ENCODE assay signal across 9 cellular contexts in genomic region chr7:106485031-106485551, GRCh38.
DNase-seq lines count a peak whose midpoint lies in the region; ATAC-seq and TF ChIP-seq lines count a peak whose summit lies in the region.
"Had no signal": no experiment of that assay in that cellular context is flagged by ENCODE, and none has a peak within 500 bp of the region (broad histone marks: within the 10 kb centered on the region; RNA-seq: fewer than 3 reads in every experiment).

No MANE protein-coding gene starts in this region.

- H3K9me3 Mint-ChIP-seq in naive thymus-derived CD8-positive, alpha-beta T cell, result peaks cover 0 to 4% (median 0%) of the 10 kb centered on the region in 9 donors
- H3K9me3 Mint-ChIP-seq: central memory CD8-positive, alpha-beta T cell had no signal

- no peaks in the 10 kb centered on the region for H3K36me3 ChIP-seq in BLaER1

- no peak for TF ChIP-seq POLR2A in lower leg skin (IDR thresholded peaks at IDR 0.05)

- H3K4me1 ChIP-seq in BLaER1, result peaks cover 16% of the 10 kb centered on the region

- no peaks in the 10 kb centered on the region for H3K27me3 ChIP-seq in BLaER1

- H3K4me1 Mint-ChIP-seq in naive thymus-derived CD8-positive, alpha-beta T cell, result no peaks in the 10 kb centered on the region
- H3K4me1 Mint-ChIP-seq: central memory CD8-positive, alpha-beta T cell had no signal

- H3K27ac ChIP-seq in BLaER1, result peak overlapping the region; percentile 27; the same call in 1 of the 2 replicates

- H4K20me1 ChIP-seq in BLaER1, result no peaks in the 10 kb centered on the region

- peak; percentile 22 for DNase-seq in activated naive CD4-positive, alpha-beta T cell treated with anti-CD3 and anti-CD28 coated beads, Interleukin-2, amount 50 U/mL, for 16 hours
- DNase-seq in kidney tubule cell (ENCODE audit: low spot score) (peak; percentile 96), lower leg skin (ENCODE audit: low spot score in 2 of 2) (no peak), NCI-H2029 treated with DMSO at 0.1 percent for 48 hours (lab: John Stamatoyannopoulos, UW) (no peak), NOMO-1 treated with dmso at 0.1 percent for 144 hours (lab: John Stamatoyannopoulos, UW; ENCODE audit: unreplicated experiment) (no peak)
- DNase-seq in naive thymus-derived CD8-positive, alpha-beta T cell, result no peak

- no peak overlapping the region for H3K4me3 ChIP-seq in BLaER1
- no peak overlapping the region for H3K4me3 ChIP-seq in lower leg skin (ENCODE audit: low read depth, poor library complexity, severe bottlenecking)

- no peak overlapping the region for H3K27ac Mint-ChIP-seq in naive thymus-derived CD8-positive, alpha-beta T cell

- H3K27me3 Mint-ChIP-seq in naive thymus-derived CD8-positive, alpha-beta T cell, result peaks cover 5 to 40% (median 16%) of the 10 kb centered on the region in 5 donors

- 42 to 73% methylated on average over 1 of the region's 1 CpG for WGBS in lower leg skin, 2 donors

- ATAC-seq in HG02610 (IDR thresholded peaks at IDR 0.05; ENCODE audit: unreplicated experiment), result peak; percentile 64
- no peak for ATAC-seq in naive thymus-derived CD8-positive, alpha-beta T cell

- H3K4me3 Mint-ChIP-seq in naive thymus-derived CD8-positive, alpha-beta T cell, result no peak overlapping the region
- H3K4me3 Mint-ChIP-seq: central memory CD8-positive, alpha-beta T cell had no signal

- intact Hi-C loops in lower leg skin (cut with DNase I; ENCODE audit: low total_unique reads), result no loop called here

- no peak overlapping the region for H3K9ac ChIP-seq in BLaER1

- TF ChIP-seq CTCF in lower leg skin (IDR thresholded peaks at IDR 0.05), result no peak

- POLR2A ChIA-PET in naive thymus-derived CD8-positive, alpha-beta T cell (lab: Charles Lee), result no interaction called here

- peaks cover 0 to 5% (median 0%) of the 10 kb centered on the region in 3 donors for H3K36me3 Mint-ChIP-seq in naive thymus-derived CD8-positive, alpha-beta T cell

- H3K4me2 ChIP-seq in BLaER1, result peak overlapping the region; percentile 55

- H3K9me3 ChIP-seq in BLaER1, result no peaks in the 10 kb centered on the region

Comparison
In these comparisons a context has a peak if more than half of its experiments do, and no peak if none do; other contexts are left out.
1. DNase-seq: peak in activated naive CD4-positive, alpha-beta T cell treated with anti-CD3 and anti-CD28 coated beads, Interleukin-2, amount 50 U/mL, for 16 hours (single experiment) and kidney tubule cell (single experiment); none in lower leg skin (0 of 2), naive thymus-derived CD8-positive, alpha-beta T cell (0 of 10), NCI-H2029 treated with DMSO at 0.1 percent for 48 hours (single experiment) and NOMO-1 treated with dmso at 0.1 percent for 144 hours (single experiment).